Comparison of ENCODE assay signal across 20 cellular contexts in the genomic region with DNA sequence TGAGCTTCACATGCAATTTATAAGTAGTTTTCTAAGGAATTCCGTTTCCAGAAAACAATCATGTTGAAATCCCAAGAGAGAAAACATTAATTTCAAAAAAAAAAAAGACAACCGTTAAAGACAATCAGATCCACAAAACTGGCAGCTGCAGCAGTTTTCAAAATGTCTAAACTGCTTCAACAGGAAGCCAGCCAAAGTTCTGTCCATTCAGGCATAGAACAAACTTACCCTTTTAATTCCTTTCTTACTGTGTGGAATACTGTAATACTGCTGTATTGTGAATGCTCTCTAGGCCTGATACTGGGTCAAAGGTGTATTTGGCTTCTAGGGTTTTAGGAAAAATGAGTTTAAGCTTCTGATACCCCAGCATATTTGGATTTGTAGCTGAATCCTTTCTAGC. TPM values are rescaled to one million over a fixed set of nuclear protein-coding genes. Genes with fewer than 3 reads are reported as not detected.
DNase-seq lines count a peak whose midpoint lies in the region; TF ChIP-seq lines count a peak whose summit lies in the region.
"Had no signal": no experiment of that assay in that cellular context is flagged by ENCODE, and none has a peak within 500 bp of the region (broad histone marks: within the 10 kb centered on the region; RNA-seq: fewer than 3 reads in every experiment).

No MANE protein-coding gene starts in this region.

- TF ChIP-seq POLR2A in sigmoid colon (IDR thresholded peaks at IDR 0.05), result no peak
- no peak for TF ChIP-seq POLR2A in Peyer's patch (IDR thresholded peaks at IDR 0.05)

- intact Hi-C loops in sigmoid colon (cut with DNase I), result no loop called here

- H3K27ac ChIP-seq in sigmoid colon, result no peak overlapping the region
- H3K27ac ChIP-seq in Peyer's patch, result no peak overlapping the region
- H3K27ac ChIP-seq: ascending aorta, C4-2B, coronary artery, hepatocyte, SJSA1 had no signal

- TF ChIP-seq CTCF in sigmoid colon (IDR thresholded peaks at IDR 0.05) (no peak), Peyer's patch (IDR thresholded peaks at IDR 0.05) (no peak)

- TF ChIP-seq EP300 in sigmoid colon (IDR thresholded peaks at IDR 0.05), result no peak

- H3K4me3 ChIP-seq in sigmoid colon, result no peak overlapping the region
- no peak overlapping the region for H3K4me3 ChIP-seq in Peyer's patch
- H3K4me3 ChIP-seq: ascending aorta, coronary artery, hepatocyte, SJSA1 had no signal

- in situ Hi-C loops in SK-MEL-5 (cut with HindIII; ENCODE audit: low pct_unique_long_range_greater_than_20kb, low sequenced_read_pairs), result no loop called here

- H3K27me3 ChIP-seq in sigmoid colon, result no peaks in the 10 kb centered on the region
- no peaks in the 10 kb centered on the region for H3K27me3 ChIP-seq in Peyer's patch
- H3K27me3 ChIP-seq: ascending aorta, hepatocyte, SJSA1 had no signal

- H3K36me3 ChIP-seq in sigmoid colon (no peaks in the 10 kb centered on the region), Peyer's patch (no peaks in the 10 kb centered on the region)
- H3K36me3 ChIP-seq: ascending aorta, SJSA1 had no signal

- DNase-seq in LHCN-M2 (ENCODE audit: low read depth), result peak; percentile 70
- DNase-seq in SK-MEL-5 (ENCODE audit: low read depth, low spot score), result peak; percentile 23
- peak; percentile 10 for DNase-seq in fibroblast of the conjunctiva (ENCODE audit: low read depth)
- peak; percentile 66 for DNase-seq in renal cortical epithelial cell (ENCODE audit: low read depth)
- DNase-seq in sigmoid colon, result no peak
- no peak for DNase-seq in Peyer's patch
- no peak for DNase-seq in nucleus accumbens (lab: John Stamatoyannopoulos, UW)
- DNase-seq: activated gamma-delta T cell treated with Interleukin-2 at 50 U/mL for 16 hours; erythroblast; left cardiac atrium; NCI-H1436; NCI-H345; posterior cingulate gyrus; stimulated activated naive B cell treated with anti-CD40 and anti-IgM and Interleukin-4, amounts not matched to agents 10 μg/mL and 1 μg/mL and 100 μg/mL, for 72 hours; trophoblast cell had no signal

- WGBS in sigmoid colon, 2 donors, result 43 to 44% methylated on average over 2 of the region's 2 CpGs

- H3K9me3 ChIP-seq in sigmoid colon (no peaks in the 10 kb centered on the region), Peyer's patch (no peaks in the 10 kb centered on the region)
- H3K9me3 ChIP-seq: ascending aorta, SJSA1 had no signal

- H3K4me1 ChIP-seq in sigmoid colon (no peaks in the 10 kb centered on the region), Peyer's patch (no peaks in the 10 kb centered on the region)
- H3K4me1 ChIP-seq: ascending aorta had no signal

RNA-seq across cellular contexts. Expression of a gene that starts 31.6 kb away (rescaled TPM):
- total RNA-seq in LHCN-M2 (2014; rRNA removed) (3.7 and 5.9 TPM in 2 replicates), renal cortical epithelial cell (1.0 and 1.8 TPM in 2 replicates), sigmoid colon (1 to 10 TPM in 2 of 4 donors, under 1 TPM in 2; 0.14 to 1.1 (median 0.95) TPM), Peyer's patch (1 to 10 TPM; 1.7 to 5.3 (median 1.9) TPM)
- polyA plus RNA-seq in LHCN-M2 (2012), result 3.0 TPM
- total RNA-seq in SK-MEL-5 (2014; rRNA removed; shearing (Covaris generic)), result 5.6 TPM in 2 replicates
- polyA plus RNA-seq in SK-MEL-5 (2015; cell fraction: cytosol; rRNA removed), result 8.0 and 9.2 TPM in 2 replicates
- polyA plus RNA-seq in SK-MEL-5 (2015; cell fraction: nucleus; rRNA removed), result 3.4 and 7.9 TPM in 2 replicates
- polyA plus RNA-seq in sigmoid colon, result 1 to 10 TPM in 2 of 3 donors, under 1 TPM in 1; 0.69 to 2.4 (median 2.0) TPM
- total RNA-seq: ascending aorta had no signal

RNA-seq across cellular contexts. Expression of a gene that starts 38.3 kb away (rescaled TPM):
- total RNA-seq in LHCN-M2 (2014; rRNA removed), result 0.46 and 0.51 TPM in 2 replicates
- 0.23 TPM for polyA plus RNA-seq in LHCN-M2 (2012)
- 0.21 and 0.67 TPM in 2 replicates for total RNA-seq in SK-MEL-5 (2014; rRNA removed; shearing (Covaris generic))
- 0.24 and 0.45 TPM in 2 replicates for polyA plus RNA-seq in SK-MEL-5 (2015; cell fraction: cytosol; rRNA removed)
- 6.9 and 7.6 TPM in 2 replicates for polyA plus RNA-seq in SK-MEL-5 (2015; cell fraction: nucleus; rRNA removed)
- total RNA-seq in renal cortical epithelial cell, result 0.35 and 1.9 TPM in 2 replicates
- 1 to 10 TPM; 1.6 to 4.3 (median 3.2) TPM for total RNA-seq in sigmoid colon
- polyA plus RNA-seq in sigmoid colon, result 1 to 10 TPM in 1 of 3 donors, under 1 TPM in 2; 0.60 to 1.9 (median 0.69) TPM
- 10 to 100 TPM in 1 of 4 donors, 1 to 10 TPM in 3; 4.7 to 24.8 (median 8.9) TPM for total RNA-seq in Peyer's patch
- total RNA-seq: hepatocyte had no signal

Comparison
In these comparisons a context has a peak if more than half of its experiments do, and no peak if none do; other contexts are left out.
1. DNase-seq: peak in LHCN-M2 (single experiment), SK-MEL-5 (single experiment), fibroblast of the conjunctiva (single experiment) and renal cortical epithelial cell (single experiment); none in sigmoid colon (single experiment), Peyer's patch (0 of 3) and nucleus accumbens (0 of 56).